In genomic region chr1:61114178-61114870, GRCh38 we compare ENCODE assay signal across 18 cellular contexts.
"Had no signal": no experiment of that assay in that cellular context is flagged by ENCODE, and none has a peak within 500 bp of the region (broad histone marks: within the 10 kb centered on the region; RNA-seq: fewer than 3 reads in every experiment).

No MANE protein-coding gene starts in this region.

- H3K4me3 ChIP-seq: esophagus muscularis mucosa, gastroesophageal sphincter, prostate gland, spleen, tibial artery had no signal

- DNase-seq: effector memory CD8-positive, alpha-beta T cell; glutamatergic neuron; left ventricle myocardium superior; mesendoderm; naive B cell; occipital lobe; retina; spleen; stimulated activated CD4-positive, alpha-beta T cell treated with anti-CD3 and anti-CD28 coated beads, Interleukin-15, amount 100 ng/mL, for 24 hours; stimulated activated CD4-positive, alpha-beta T cell treated with anti-CD3 and anti-CD28 coated beads, Interleukin-1b, Interleukin-23, amount 100 ng/mL, for 48 hours; stimulated activated CD4-positive, alpha-beta T cell treated with anti-CD3 and anti-CD28 coated beads, Interleukin-4, amount 100 ng/mL, for 24 hours; tibial artery had no signal

- H3K4me1 ChIP-seq: parathyroid adenoma had no signal

- H3K27ac ChIP-seq: epithelial cell of prostate, esophagus muscularis mucosa, gastroesophageal sphincter, parathyroid adenoma, prostate gland, tibial artery had no signal

- H3K36me3 ChIP-seq: esophagus muscularis mucosa, gastroesophageal sphincter, prostate gland, spleen, tibial artery had no signal

- H3K9ac ChIP-seq: parathyroid adenoma had no signal

- H3K9me3 ChIP-seq: esophagus muscularis mucosa, gastroesophageal sphincter, prostate gland, spleen, tibial artery had no signal

- FAIRE-seq: keratinocyte had no signal

- H3K27me3 ChIP-seq: esophagus muscularis mucosa, gastroesophageal sphincter, spleen, tibial artery had no signal
